ENCODE assay signal across 17 cellular contexts in the genomic region with DNA sequence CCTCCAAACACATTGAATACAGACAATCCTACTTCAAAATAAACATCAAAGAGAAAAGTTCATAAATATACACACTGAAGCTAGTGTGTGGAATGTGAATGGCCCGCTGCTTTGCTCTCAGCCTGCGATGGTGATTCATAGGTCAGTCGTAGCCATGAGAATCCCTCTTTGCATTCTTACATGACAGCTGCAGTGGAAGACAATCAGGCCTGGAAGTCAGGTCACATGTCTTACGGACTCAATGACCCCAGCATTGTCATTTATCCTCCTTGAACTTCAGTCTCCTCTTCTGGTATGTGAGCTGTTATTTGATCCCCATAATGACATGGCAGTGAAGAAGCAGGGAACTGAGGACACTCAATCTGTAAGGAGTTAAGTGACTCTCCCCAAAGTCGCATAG.
A peak's percentile ranks its signal among the peaks of the same experiment; 100 is the strongest.
DNase-seq lines count a peak whose midpoint lies in the region; FAIRE-seq and TF ChIP-seq lines count a peak whose summit lies in the region.
"Had no signal": no experiment of that assay in that cellular context is flagged by ENCODE, and none has a peak within 500 bp of the region (broad histone marks: within the 10 kb centered on the region; RNA-seq: fewer than 3 reads in every experiment).

No MANE protein-coding gene starts in this region.

- no peaks in the 10 kb centered on the region for H3K4me1 ChIP-seq in HUES64 (ENCODE audit: insufficient read depth, low read length)
- H3K4me1 ChIP-seq in H1 (replicated peaks in 1 of 4; ENCODE audit: control insufficient read depth in 3 of 4, insufficient read depth in 4 of 4, low read length in 3 of 4), result peaks cover 0 to 2% (median 0%) of the 10 kb centered on the region in 4 experiments; a peak in 1 of 7 replicates
- H3K4me1 ChIP-seq: right atrium auricular region had no signal

- H3K4me3 ChIP-seq in HUES64 (ENCODE audit: low read length), result no peak overlapping the region
- no peak overlapping the region for H3K4me3 ChIP-seq in H1 (ENCODE audit: extremely low read depth in 1 of 4, insufficient read depth in 2 of 4, low read depth in 3 of 4, low read length in 4 of 4)
- H3K4me3 ChIP-seq: PC-9, right atrium auricular region had no signal

- H3K4me1 Mint-ChIP-seq in activated CD4-positive, alpha-beta memory T cell treated with anti-CD3 and anti-CD28 coated beads, Interleukin-2, amount 10 ng/mL, durations not matched to agents 7 days and 5 days, result peaks cover 1% of the 10 kb centered on the region
- H3K4me1 Mint-ChIP-seq: B cell had no signal

- peak overlapping the region in 1 of 2 experiments; percentile 17; a peak in 2 of 4 replicates for H3K4me2 ChIP-seq in H1 (ENCODE audit: insufficient read depth in 1 of 2, low read depth in 2 of 2, low read length in 2 of 2)
- H3K4me2 ChIP-seq: PC-9 had no signal

- no peak overlapping the region for H3K4ac ChIP-seq in H1 (replicated peaks; ENCODE audit: insufficient read length, low read depth, low read length)

- no peak overlapping the region for H2BK5ac ChIP-seq in H1 (ENCODE audit: low read depth, low read length)

- no peak overlapping the region for H2AFZ ChIP-seq in H1 (ENCODE audit: low read length)
- H2AFZ ChIP-seq: PC-9 had no signal

- H3K9ac ChIP-seq in HUES64 (ENCODE audit: low read depth, low read length), result no peak overlapping the region
- no peak overlapping the region for H3K9ac ChIP-seq in H1 (replicated peaks in 1 of 4; ENCODE audit: extremely low read depth in 1 of 4, low read depth in 3 of 4, low read length in 3 of 4)

- no peaks in the 10 kb centered on the region for H3K36me3 ChIP-seq in HUES64 (ENCODE audit: insufficient read depth, low read length)
- H3K36me3 ChIP-seq in H1 (ENCODE audit: control insufficient read depth in 2 of 4, insufficient read depth in 4 of 4, low read length in 3 of 4), result no peaks in the 10 kb centered on the region
- H3K36me3 ChIP-seq: right atrium auricular region had no signal

- H2BK120ac ChIP-seq in H1 (replicated peaks; ENCODE audit: low read depth, low read length), result no peak overlapping the region

- H3K27ac ChIP-seq in HUES64 (ENCODE audit: low read depth, low read length) (peak overlapping the region; percentile 2; the same call in 1 of the 2 replicates), H1 (ENCODE audit: low read depth, low read length) (no peak overlapping the region)
- H3K27ac ChIP-seq: PC-9, right atrium auricular region had no signal

- FAIRE-seq in H1 (lab: Jason Lieb, UNC), result peak; percentile 36
- FAIRE-seq in HTR-8/SVneo (lab: Jason Lieb, UNC), result no peak
- FAIRE-seq: endothelial cell of umbilical vein had no signal

- TF ChIP-seq EP300 in H1 (IDR thresholded peaks at IDR 0.05; ENCODE audit: borderline replicate concordance in 1 of 2, low read depth in 2 of 2, low read length in 2 of 2), result no peak

- no peak overlapping the region for H3K18ac ChIP-seq in H1 (ENCODE audit: extremely low read depth, low read length)

- WGBS in HUES64, result 59% methylated on average over 5 of the region's 5 CpGs
- 75% methylated on average over 5 of the region's 5 CpGs; no CpG with 5 or more reads in 1 of the 2 experiments for WGBS in H1 (ENCODE audit: extremely low coverage in 1 of 2, insufficient coverage in 1 of 2, insufficient read length in 1 of 2, insufficient replicate concordance in 2 of 2, low coverage in 1 of 2, low lambda C conversion rate in 2 of 2, missing lambda C conversion rate in 1 of 2), 2 experiments

- H2AK5ac ChIP-seq in H1 (ENCODE audit: low read depth, low read length), result no peak overlapping the region

- no peaks in the 10 kb centered on the region for H4K20me1 ChIP-seq in H1 (replicated peaks in 1 of 2; ENCODE audit: control insufficient read depth in 1 of 2, insufficient read depth in 2 of 2, low read length in 2 of 2)

- H3K9me3 Mint-ChIP-seq in activated CD4-positive, alpha-beta memory T cell treated with anti-CD3 and anti-CD28 coated beads, Interleukin-2, amount 10 ng/mL, durations not matched to agents 7 days and 5 days, result no peaks in the 10 kb centered on the region

- H3K56ac ChIP-seq in H1 (replicated peaks; ENCODE audit: insufficient read length, low read depth, low read length), result no peak overlapping the region

- H2BK20ac ChIP-seq in H1 (ENCODE audit: low read length), result no peak overlapping the region

- H3K79me1 ChIP-seq in H1 (ENCODE audit: low read depth, low read length), result no peaks in the 10 kb centered on the region

- H4K8ac ChIP-seq in H1 (ENCODE audit: extremely low read depth, insufficient read depth, low read length), result no peak overlapping the region

- POLR2A ChIA-PET in H1 (lab: Charles Lee; ENCODE audit: partially characterized antibody), result no interaction called here
- POLR2A ChIA-PET in activated CD4-positive, alpha-beta memory T cell treated with anti-CD3 and anti-CD28 coated beads, Interleukin-2, amount 10 ng/mL, durations not matched to agents 7 days and 5 days (lab: Charles Lee), result no interaction called here

- H3K9me3 ChIP-seq in HUES64 (ENCODE audit: insufficient read depth, low read depth, low read length) (no peaks in the 10 kb centered on the region), H1 (ENCODE audit: insufficient read depth in 2 of 2, low read depth in 1 of 2, low read length in 1 of 2) (no peaks in the 10 kb centered on the region)
- H3K9me3 ChIP-seq: right atrium auricular region had no signal

- H3K23ac ChIP-seq in H1 (ENCODE audit: insufficient read length), result no peak overlapping the region

- no peak overlapping the region for H3K14ac ChIP-seq in H1 (ENCODE audit: insufficient read length)

- H4K91ac ChIP-seq in H1 (replicated peaks; ENCODE audit: insufficient read length, low read length), result no peak overlapping the region

- H3K23me2 ChIP-seq in H1 (ENCODE audit: low read depth, low read length), result no peaks in the 10 kb centered on the region

- H3K79me2 ChIP-seq in H1 (ENCODE audit: control insufficient read depth in 1 of 2, insufficient read depth in 2 of 2, low read length in 2 of 2), result no peaks in the 10 kb centered on the region

- H3K4me3 Mint-ChIP-seq in activated CD4-positive, alpha-beta memory T cell treated with anti-CD3 and anti-CD28 coated beads, Interleukin-2, amount 10 ng/mL, durations not matched to agents 7 days and 5 days, result no peak overlapping the region
- H3K4me3 Mint-ChIP-seq: B cell had no signal

- no peak overlapping the region for H2BK15ac ChIP-seq in H1 (ENCODE audit: low read length)

- H3K27me3 ChIP-seq in HUES64 (ENCODE audit: insufficient read depth, low read length) (no peaks in the 10 kb centered on the region), H1 (replicated peaks in 1 of 4; ENCODE audit: control insufficient read depth in 3 of 4, extremely low read depth in 1 of 4, insufficient read depth in 3 of 4, low read length in 3 of 4) (no peaks in the 10 kb centered on the region; a peak in 1 of 7 replicates)
- H3K27me3 ChIP-seq: right atrium auricular region had no signal

- no peaks in the 10 kb centered on the region for H3K36me3 Mint-ChIP-seq in activated CD4-positive, alpha-beta memory T cell treated with anti-CD3 and anti-CD28 coated beads, Interleukin-2, amount 10 ng/mL, durations not matched to agents 7 days and 5 days (ENCODE audit: low read depth)

- CTCF ChIA-PET in H1 (lab: Charles Lee; ENCODE audit: partially characterized antibody), result no interaction called here
- CTCF ChIA-PET in activated CD4-positive, alpha-beta memory T cell treated with anti-CD3 and anti-CD28 coated beads, Interleukin-2, amount 10 ng/mL, durations not matched to agents 7 days and 5 days (lab: Charles Lee), result no interaction called here

- H4K5ac ChIP-seq in H1 (ENCODE audit: insufficient read length, low read depth, low read length), result no peak overlapping the region

- DNase-seq in AG20443 (ENCODE audit: low spot score), result peak; percentile 65
- peak in 1 of 2 experiments; percentile 34 for DNase-seq in H1 (ENCODE audit: low read depth in 1 of 2, low spot score in 2 of 2)
- DNase-seq in kidney tubule cell (ENCODE audit: low spot score), result peak; percentile 60
- no peak for DNase-seq in NCI-H2171 (lab: John Stamatoyannopoulos, UW)
- no peak for DNase-seq in NCI-H526 treated with DMSO at 0.1 percent for 48 hours (lab: John Stamatoyannopoulos, UW)
- DNase-seq in HTR-8/SVneo (ENCODE audit: insufficient read length, low spot score), result no peak
- DNase-seq in activated CD4-positive, alpha-beta memory T cell treated with anti-CD3 and anti-CD28 coated beads, Interleukin-2, amount 10 ng/mL, durations not matched to agents 7 days and 5 days, result no peak
- DNase-seq: activated effector memory CD4-positive, alpha-beta T cell treated with anti-CD3 and anti-CD28 coated beads, Interleukin-2, amount 50 U/mL, for 16 hours; NCI-H345; PC-9; stimulated activated CD4-positive, alpha-beta T cell treated with anti-CD3 and anti-CD28 coated beads, Interleukin-4, amount 100 ng/mL, for 4 hours; stimulated activated naive CD4-positive, alpha-beta T cell; T-helper 9 cell had no signal

- no peaks in the 10 kb centered on the region for H3K27me3 Mint-ChIP-seq in activated CD4-positive, alpha-beta memory T cell treated with anti-CD3 and anti-CD28 coated beads, Interleukin-2, amount 10 ng/mL, durations not matched to agents 7 days and 5 days
- H3K27me3 Mint-ChIP-seq: B cell had no signal

- H2BK12ac ChIP-seq in H1 (ENCODE audit: low read depth, low read length), result no peak overlapping the region

- H3K27ac Mint-ChIP-seq in activated CD4-positive, alpha-beta memory T cell treated with anti-CD3 and anti-CD28 coated beads, Interleukin-2, amount 10 ng/mL, durations not matched to agents 7 days and 5 days, result no peak overlapping the region
- H3K27ac Mint-ChIP-seq: B cell had no signal

- no peak for TF ChIP-seq POLR2A in H1 (IDR thresholded peaks at IDR 0.05; ENCODE audit: control extremely low read depth in 1 of 2, low read depth in 2 of 2, low read length in 2 of 2)

- TF ChIP-seq RAD21 in H1 (IDR thresholded peaks at IDR 0.05 in 1 of 2, conservative IDR thresholded peaks at IDR 0.05 in 1 of 2; ENCODE audit: low read depth in 2 of 2, low read length in 2 of 2), result no peak

- TF ChIP-seq CTCF in H1 (IDR thresholded peaks at IDR 0.05; ENCODE audit: control extremely low read depth in 1 of 3, insufficient read depth in 1 of 3, low read depth in 1 of 3, low read length in 3 of 3), result no peak

TF ChIP-seq in H1, 55 proteins besides CTCF, POLR2A, EP300 and RAD21:
- TF ChIP-seq CTBP2 (IDR thresholded peaks at IDR 0.05; ENCODE audit: borderline replicate concordance, insufficient read depth, insufficient read length, low read length) (no peak), MAX (IDR thresholded peaks at IDR 0.05) (0 out of 2 replicates have a peak, but pooled peaks have one; percentile 36), TEAD4 (IDR thresholded peaks at IDR 0.05; ENCODE audit: low read depth, low read length) (peak; percentile 5; the same call in 1 of the 2 replicates), SIN3A (conservative IDR thresholded peaks at IDR 0.05 in 1 of 2, IDR thresholded peaks at IDR 0.05 in 1 of 2; ENCODE audit: low read depth in 1 of 2, low read length in 2 of 2) (0 out of 4 replicates have a peak, but pooled peaks of 1 of the 2 experiments have one; percentile 43)

Comparison
In these comparisons a context has a peak if more than half of its experiments do, and no peak if none do; other contexts are left out.
1. DNase-seq: peak in AG20443 (single experiment) and kidney tubule cell (single experiment); none in NCI-H2171 (single experiment), NCI-H526 treated with DMSO at 0.1 percent for 48 hours (single experiment), HTR-8/SVneo (single experiment) and activated CD4-positive, alpha-beta memory T cell treated with anti-CD3 and anti-CD28 coated beads, Interleukin-2, amount 10 ng/mL, durations not matched to agents 7 days and 5 days (single experiment).